Comparison of ENCODE assay signal across 29 cellular contexts in genomic region chr4:14496969-14497368, GRCh38.
"Had no signal": no experiment of that assay in that cellular context is flagged by ENCODE, and none has a peak within 500 bp of the region (broad histone marks: within the 10 kb centered on the region; RNA-seq: fewer than 3 reads in every experiment).

No MANE protein-coding gene starts in this region.

- H3K27ac ChIP-seq: adrenal gland, ascending aorta, body of pancreas, brain microvascular endothelial cell, breast epithelium, cardiac muscle cell had no signal

- H3K36me3 ChIP-seq: adrenal gland, ascending aorta, brain microvascular endothelial cell, breast epithelium, cardiac muscle cell had no signal

- H3K4me3 ChIP-seq: adrenal gland, ascending aorta, body of pancreas, breast epithelium, cardiac muscle cell had no signal

- H3K27me3 ChIP-seq: adrenal gland, ascending aorta, body of pancreas, brain microvascular endothelial cell, breast epithelium, cardiac muscle cell had no signal

- DNase-seq: activated effector memory CD4-positive, alpha-beta T cell treated with anti-CD3 and anti-CD28 coated beads, Interleukin-2, amount 50 U/mL, for 16 hours; activated effector memory CD4-positive, alpha-beta T cell treated with Interleukin-2 at 50 U/mL for 16 hours; activated gamma-delta T cell; activated gamma-delta T cell treated with Interleukin-2 at 50 U/mL for 16 hours; activated naive CD4-positive, alpha-beta T cell; activated naive CD4-positive, alpha-beta T cell treated with anti-CD3 and anti-CD28 coated beads for 36 hours; activated naive CD4-positive, alpha-beta T cell treated with anti-CD3 and anti-CD28 coated beads, Interleukin-2, amount 10 ng/mL, durations not matched to agents 7 days and 5 days; activated naive CD4-positive, alpha-beta T cell treated with anti-CD3 and anti-CD28 coated beads, Interleukin-2, amount 50 U/mL, for 16 hours; activated naive CD8-positive, alpha-beta T cell treated with anti-CD3 and anti-CD28 coated beads for 36 hours; activated naive CD8-positive, alpha-beta T cell treated with anti-CD3 and anti-CD28 coated beads, Interleukin-2, amount 10 ng/mL, durations not matched to agents 7 days and 5 days; activated naive CD8-positive, alpha-beta T cell treated with anti-CD3 and anti-CD28 coated beads, Interleukin-2, amount 50 U/mL, for 24 hours; activated T-cell treated with anti-CD3 and anti-CD28 coated beads, Interleukin-2, amount 50 U/mL, for 1 hour; activated T-cell treated with anti-CD3 and anti-CD28 coated beads, Interleukin-2, amount 50 U/mL, for 24 hours; activated T-cell treated with anti-CD3 and anti-CD28 coated beads, Interleukin-2, amount 50 U/mL, for 4 hours; activated T-cell treated with anti-CD3 and anti-CD28 coated beads, Interleukin-2, amount 50 U/mL, for 48 hours; activated T-cell treated with anti-CD3 and anti-CD28 coated beads, Interleukin-2, amount 50 U/mL, for 72 hours; adrenal gland; amniotic stem cell; amygdala; anterior cingulate cortex; aorta; body of pancreas; brain microvascular endothelial cell; caudate nucleus; central memory CD4-positive, alpha-beta T cell; cerebellar nuclear complex had no signal

- H3K9me3 ChIP-seq: adrenal gland, ascending aorta, body of pancreas, breast epithelium had no signal
